Comparison of ENCODE assay signal across 15 cellular contexts in the genomic region with DNA sequence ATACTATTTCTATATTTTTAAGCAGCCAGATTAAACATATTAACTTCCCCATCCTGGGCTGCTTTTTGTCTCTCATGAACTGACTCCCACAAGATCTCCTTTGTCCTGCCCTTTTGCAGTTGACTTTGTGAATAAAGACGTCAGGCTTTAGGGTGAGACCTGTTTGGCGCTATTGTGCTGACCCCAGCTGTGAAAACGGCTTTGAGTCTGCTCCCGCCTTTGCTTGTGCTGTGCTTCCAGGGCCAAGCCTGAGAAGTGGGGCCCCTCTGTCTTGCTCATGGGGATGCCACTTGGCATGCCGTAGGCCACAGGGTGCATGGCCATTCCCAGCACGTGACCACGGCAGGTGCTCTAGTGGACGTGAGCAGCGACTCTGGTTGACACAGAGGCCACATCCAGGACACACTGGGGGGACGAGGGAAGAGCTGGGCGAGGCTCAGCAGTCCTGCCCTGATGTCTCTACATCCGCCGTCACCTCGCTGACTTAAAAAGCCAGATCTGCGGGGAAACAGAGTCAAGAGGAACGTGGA.
"Had no signal": no experiment of that assay in that cellular context is flagged by ENCODE, and none has a peak within 500 bp of the region (broad histone marks: within the 10 kb centered on the region; RNA-seq: fewer than 3 reads in every experiment).

No MANE protein-coding gene starts in this region.

- DNase-seq: activated CD4-positive, alpha-beta T cell treated with anti-CD3 and anti-CD28 coated beads for 1 hour; activated gamma-delta T cell; foreskin fibroblast; ovary; spleen; stimulated activated naive B cell treated with anti-CD40 and anti-IgM and Interleukin-4, amounts not matched to agents 10 μg/mL and 1 μg/mL and 100 μg/mL, for 72 hours; SW 1271; T-helper 2 cell; upper lobe of left lung had no signal

- H2AFZ ChIP-seq: hepatocyte had no signal

- H3K9me3 ChIP-seq: ovary, spleen, thoracic aorta, upper lobe of left lung had no signal

- H3K4me3 ChIP-seq: dorsolateral prefrontal cortex, hepatocyte, lung, ovary, spleen, thoracic aorta, upper lobe of left lung had no signal

- H3K27ac ChIP-seq: epithelial cell of prostate, hepatocyte, ovary, spleen, thoracic aorta, upper lobe of left lung, VCaP had no signal

- H3K27me3 ChIP-seq: dorsolateral prefrontal cortex, hepatocyte, ovary, spleen, upper lobe of left lung had no signal

- H3K4me1 ChIP-seq: spleen, upper lobe of left lung had no signal

- H3K4me2 ChIP-seq: hepatocyte had no signal

- H3K36me3 ChIP-seq: ovary, spleen, thoracic aorta, upper lobe of left lung had no signal

- ATAC-seq: stimulated activated naive B cell treated with anti-CD40 and anti-IgM and Interleukin-4, amounts not matched to agents 10 μg/mL and 1 μg/mL and 100 μg/mL, for 72 hours had no signal
